Comparison of ENCODE assay signal across 1 cellular context in genomic region chr6:157981395-157982296, GRCh38.
TF ChIP-seq lines count a peak whose summit lies in the region.

Gene SYNJ2 (plus strand): TSS chr6:157981863. CDS start chr6:157981962, 99 bp downstream.

TF ChIP-seq in HepG2, 621 proteins besides CTCF, POLR2A, EP300 and RAD21 (continued from another document and continues in another):
- TF ChIP-seq NFAT5 (CRISPR knock-in tag; IDR thresholded peaks at IDR 0.05) (no peak), YEATS2 (CRISPR knock-in tag; IDR thresholded peaks at IDR 0.05; ENCODE audit: borderline replicate concordance) (no peak), USF2 (IDR thresholded peaks at IDR 0.05; ENCODE audit: low read depth, low read length) (no peak), USF2 (CRISPR knock-in tag; IDR thresholded peaks at IDR 0.05; ENCODE audit: borderline replicate concordance) (peak; percentile 88; the same call in 1 of the 2 replicates), MAFG (CRISPR knock-in tag; IDR thresholded peaks at IDR 0.05) (no peak), HNF1A (IDR thresholded peaks at IDR 0.05; ENCODE audit: low read depth) (no peak), HNF1A (CRISPR knock-in tag; IDR thresholded peaks at IDR 0.05; ENCODE audit: borderline replicate concordance) (no peak; the same call in none of the 2 replicates), ARNT (IDR thresholded peaks at IDR 0.05) (no peak), TEAD3 (CRISPR knock-in tag; optimal IDR thresholded peaks at IDR 0.05; ENCODE audit: borderline replicate concordance) (peak; percentile 96), HOXA5 (CRISPR knock-in tag; IDR thresholded peaks at IDR 0.05) (no peak), WIZ (CRISPR knock-in tag; IDR thresholded peaks at IDR 0.05) (no peak), ZFAT (CRISPR knock-in tag; conservative IDR thresholded peaks at IDR 0.05) (no peak), PITX1 (CRISPR knock-in tag; IDR thresholded peaks at IDR 0.05) (0 out of 2 replicates have a peak, but pooled peaks have one; percentile 16), RELA (CRISPR knock-in tag; IDR thresholded peaks at IDR 0.05) (peak; percentile 9; the same call in 1 of the 2 replicates), ZNF703 (CRISPR knock-in tag; IDR thresholded peaks at IDR 0.05; ENCODE audit: borderline replicate concordance) (peak; percentile 75; the same call in 1 of the 2 replicates), ZNF570 (CRISPR knock-in tag; IDR thresholded peaks at IDR 0.05; ENCODE audit: borderline replicate concordance) (no peak; the same call in 1 of the 2 replicates), NPAS2 (CRISPR knock-in tag; IDR thresholded peaks at IDR 0.05; ENCODE audit: borderline replicate concordance) (no peak), CENPT (CRISPR knock-in tag; IDR thresholded peaks at IDR 0.05; ENCODE audit: low read depth) (peak; percentile 84), MYPOP (CRISPR knock-in tag; IDR thresholded peaks at IDR 0.05) (peak; percentile 88), DRAP1 (CRISPR knock-in tag; IDR thresholded peaks at IDR 0.05) (peak; percentile 67), POGZ (CRISPR knock-in tag; IDR thresholded peaks at IDR 0.05) (peak; percentile 92), SOX6 (IDR thresholded peaks at IDR 0.05) (no peak), SOX6 (CRISPR knock-in tag; IDR thresholded peaks at IDR 0.05) (peak; percentile 82), NFIB (CRISPR knock-in tag; IDR thresholded peaks at IDR 0.05; ENCODE audit: borderline replicate concordance) (no peak), ZNF563 (CRISPR knock-in tag; IDR thresholded peaks at IDR 0.05) (peak; percentile 96), NR2F6 (IDR thresholded peaks at IDR 0.05) (no peak), NR2F6 (CRISPR knock-in tag; IDR thresholded peaks at IDR 0.05) (peak; percentile 52; the same call in 1 of the 2 replicates), DNMT1 (CRISPR knock-in tag; IDR thresholded peaks at IDR 0.05) (no peak), IRF9 (CRISPR knock-in tag; IDR thresholded peaks at IDR 0.05; ENCODE audit: borderline replicate concordance) (no peak), RARA (CRISPR knock-in tag; IDR thresholded peaks at IDR 0.05) (peak; percentile 59; the same call in 1 of the 2 replicates), SNRNP70 (IDR thresholded peaks at IDR 0.05; ENCODE audit: low read depth, low read length) (no peak), KLF13 (CRISPR knock-in tag; IDR thresholded peaks at IDR 0.05) (no peak), NR2C2 (CRISPR knock-in tag; IDR thresholded peaks at IDR 0.05; ENCODE audit: borderline replicate concordance) (peak; percentile 29; the same call in 1 of the 2 replicates), ZNF614 (CRISPR knock-in tag; IDR thresholded peaks at IDR 0.05; ENCODE audit: borderline replicate concordance) (no peak), ZSCAN29 (CRISPR knock-in tag; conservative IDR thresholded peaks at IDR 0.05) (no peak), ZNF136 (CRISPR knock-in tag; IDR thresholded peaks at IDR 0.05; ENCODE audit: low read depth) (no peak), KLF15 (CRISPR knock-in tag; IDR thresholded peaks at IDR 0.05; ENCODE audit: borderline replicate concordance) (no peak), ZKSCAN8 (CRISPR knock-in tag; IDR thresholded peaks at IDR 0.05; ENCODE audit: borderline replicate concordance) (peak; percentile 55; the same call in 1 of the 2 replicates), ZNF782 (CRISPR knock-in tag; IDR thresholded peaks at IDR 0.05; ENCODE audit: borderline replicate concordance) (no peak), PRDM10 (CRISPR knock-in tag; IDR thresholded peaks at IDR 0.05; ENCODE audit: low read depth) (peak; percentile 61; the same call in 1 of the 2 replicates), ZNF616 (CRISPR knock-in tag; IDR thresholded peaks at IDR 0.05; ENCODE audit: low read depth) (peak; percentile 79), POLR2G (IDR thresholded peaks at IDR 0.05; ENCODE audit: low read depth, low read length) (peak; percentile 64; the same call in 1 of the 2 replicates), ZNF580 (CRISPR knock-in tag; IDR thresholded peaks at IDR 0.05; ENCODE audit: borderline replicate concordance, low read depth) (peak; percentile 63), ELF1 (CRISPR knock-in tag; IDR thresholded peaks at IDR 0.05) (no peak; the same call in 1 of the 2 replicates), ESRRA (CRISPR knock-in tag; IDR thresholded peaks at IDR 0.05; ENCODE audit: low read depth) (peak; percentile 70), NFRKB (IDR thresholded peaks at IDR 0.05) (no peak), TEAD2 (CRISPR knock-in tag; IDR thresholded peaks at IDR 0.05) (no peak), ZNF850 (CRISPR knock-in tag; conservative IDR thresholded peaks at IDR 0.05) (no peak), ZNF746 (CRISPR knock-in tag; IDR thresholded peaks at IDR 0.05) (no peak), ZNF253 (CRISPR knock-in tag; IDR thresholded peaks at IDR 0.05; ENCODE audit: borderline replicate concordance) (no peak), RFX1 (IDR thresholded peaks at IDR 0.05) (no peak)
